20 cellular contexts compared by ENCODE assay signal in genomic region chr17:78058001-78058400, GRCh38.
DNase-seq lines count a peak whose midpoint lies in the region; ATAC-seq, FAIRE-seq and TF ChIP-seq lines count a peak whose summit lies in the region.
"Had no signal": no experiment of that assay in that cellular context is flagged by ENCODE, and none has a peak within 500 bp of the region (broad histone marks: within the 10 kb centered on the region; RNA-seq: fewer than 3 reads in every experiment).

No MANE protein-coding gene starts in this region.

- no peak overlapping the region for H2AFZ ChIP-seq in H9 (ENCODE audit: low read length)

- ATAC-seq in activated naive CD8-positive, alpha-beta T cell treated with anti-CD3 and anti-CD28 coated beads, Interleukin-2, amount 50 U/mL, for 24 hours: no peak
- ATAC-seq in left colon: peak; percentile 81
- ATAC-seq in effector memory CD8-positive, alpha-beta T cell (replicated peaks): no peak
- ATAC-seq: activated T-cell treated with anti-CD3 and anti-CD28 coated beads, Interleukin-2, amount 50 U/mL, for 4 hours; foreskin keratinocyte had no signal

- H3K4ac ChIP-seq in H9 (ENCODE audit: low read depth, low read length): no peak overlapping the region

- no peak overlapping the region for H3T11ph ChIP-seq in H9 (ENCODE audit: low read length)

- no peak overlapping the region for H4K5ac ChIP-seq in H9 (ENCODE audit: insufficient read length, low read depth, low read length)

- no peaks in the 10 kb centered on the region for H3K27me3 Mint-ChIP-seq in activated naive CD8-positive, alpha-beta T cell
- H3K27me3 Mint-ChIP-seq in activated naive CD8-positive, alpha-beta T cell treated with anti-CD3 and anti-CD28 coated beads, Interleukin-2, amount 50 U/mL, for 24 hours: no peaks in the 10 kb centered on the region
- no peaks in the 10 kb centered on the region for H3K27me3 Mint-ChIP-seq in effector memory CD8-positive, alpha-beta T cell
- no peaks in the 10 kb centered on the region for H3K27me3 Mint-ChIP-seq in H9 (ENCODE audit: low read depth)
- H3K27me3 Mint-ChIP-seq: activated naive CD8-positive, alpha-beta T cell treated with anti-CD3 and anti-CD28 coated beads for 36 hours had no signal

- no peak overlapping the region for H3K27ac ChIP-seq in small intestine (ENCODE audit: low read depth in 1 of 2, low read length in 1 of 2)
- H3K27ac ChIP-seq in H9 (ENCODE audit: insufficient read length, low read depth, low read length): no peak overlapping the region
- H3K27ac ChIP-seq: epithelial cell of prostate, foreskin keratinocyte, HL-60, RWPE1 had no signal

- H3K79me1 ChIP-seq in H9 (ENCODE audit: insufficient read depth, low read depth, low read length, poor library complexity, severe bottlenecking): no peaks in the 10 kb centered on the region

- H3K4me3 Mint-ChIP-seq in activated naive CD8-positive, alpha-beta T cell: no peak overlapping the region
- H3K4me3 Mint-ChIP-seq in activated naive CD8-positive, alpha-beta T cell treated with anti-CD3 and anti-CD28 coated beads, Interleukin-2, amount 50 U/mL, for 24 hours: no peak overlapping the region
- no peak overlapping the region for H3K4me3 Mint-ChIP-seq in effector memory CD8-positive, alpha-beta T cell
- no peak overlapping the region for H3K4me3 Mint-ChIP-seq in H9
- H3K4me3 Mint-ChIP-seq: activated naive CD8-positive, alpha-beta T cell treated with anti-CD3 and anti-CD28 coated beads for 36 hours; activated T-cell treated with anti-CD3 and anti-CD28 coated beads, Interleukin-2, amount 50 U/mL, for 4 hours; brain; mesothelial cell of epicardium had no signal

- H2AK5ac ChIP-seq in H9 (ENCODE audit: insufficient read length, low read length): no peak overlapping the region

- no peak overlapping the region for H4K91ac ChIP-seq in H9 (ENCODE audit: insufficient read length, low read depth, low read length)

- no peaks in the 10 kb centered on the region for H3K23me2 ChIP-seq in H9 (ENCODE audit: insufficient read length, low read depth, low read length, poor library complexity, severe bottlenecking)

- no peak for FAIRE-seq in small intestine (lab: Jason Lieb, UNC)
- FAIRE-seq: urothelium cell line had no signal

- no peaks in the 10 kb centered on the region for H3K9me3 ChIP-seq in small intestine (ENCODE audit: control insufficient read depth, low read depth)
- H3K9me3 ChIP-seq in H9 (ENCODE audit: control insufficient read depth, low read depth, low read length): no peaks in the 10 kb centered on the region

- H4K20me1 ChIP-seq in H9 (ENCODE audit: control insufficient read depth, insufficient read depth, insufficient read length): no peaks in the 10 kb centered on the region

- H3K56ac ChIP-seq in H9 (ENCODE audit: insufficient read length, low read depth, low read length): no peak overlapping the region

- H2BK15ac ChIP-seq in H9 (ENCODE audit: low read depth, low read length): no peak overlapping the region

- H3K18ac ChIP-seq in H9 (ENCODE audit: insufficient read length, low read depth, low read length): no peak overlapping the region

- peaks cover 0 to 2% of the 10 kb centered on the region in 2 donors for H3K36me3 ChIP-seq in small intestine (ENCODE audit: control insufficient read depth in 2 of 2, insufficient read depth in 2 of 2, low read length in 2 of 2)

- no peaks in the 10 kb centered on the region for H3K36me3 Mint-ChIP-seq in activated naive CD8-positive, alpha-beta T cell
- H3K36me3 Mint-ChIP-seq in activated naive CD8-positive, alpha-beta T cell treated with anti-CD3 and anti-CD28 coated beads, Interleukin-2, amount 50 U/mL, for 24 hours (ENCODE audit: low read depth): no peaks in the 10 kb centered on the region
- peaks cover 7% of the 10 kb centered on the region for H3K36me3 Mint-ChIP-seq in effector memory CD8-positive, alpha-beta T cell (ENCODE audit: insufficient read depth)
- H3K36me3 Mint-ChIP-seq in H9 (ENCODE audit: insufficient read depth in 1 of 3, low read depth in 3 of 3): peaks cover 8 to 15% (median 10%) of the 10 kb centered on the region in 3 experiments; a peak in 5 of 7 replicates

- H3K9me3 Mint-ChIP-seq in activated naive CD8-positive, alpha-beta T cell (ENCODE audit: low read depth): no peaks in the 10 kb centered on the region
- no peaks in the 10 kb centered on the region for H3K9me3 Mint-ChIP-seq in activated naive CD8-positive, alpha-beta T cell treated with anti-CD3 and anti-CD28 coated beads, Interleukin-2, amount 50 U/mL, for 24 hours
- no peaks in the 10 kb centered on the region for H3K9me3 Mint-ChIP-seq in effector memory CD8-positive, alpha-beta T cell
- H3K9me3 Mint-ChIP-seq in H9: no peaks in the 10 kb centered on the region
- H3K9me3 Mint-ChIP-seq: activated naive CD8-positive, alpha-beta T cell treated with anti-CD3 and anti-CD28 coated beads for 36 hours; activated T-cell treated with anti-CD3 and anti-CD28 coated beads, Interleukin-2, amount 50 U/mL, for 4 hours; brain; mesothelial cell of epicardium had no signal

- H3K27ac Mint-ChIP-seq in activated naive CD8-positive, alpha-beta T cell: peak overlapping the region; percentile 42
- no peak overlapping the region for H3K27ac Mint-ChIP-seq in activated naive CD8-positive, alpha-beta T cell treated with anti-CD3 and anti-CD28 coated beads, Interleukin-2, amount 50 U/mL, for 24 hours
- H3K27ac Mint-ChIP-seq in effector memory CD8-positive, alpha-beta T cell: peak overlapping the region in 1 of 2 donors; percentile 64
- H3K27ac Mint-ChIP-seq in H9: no peak overlapping the region
- H3K27ac Mint-ChIP-seq: activated naive CD8-positive, alpha-beta T cell treated with anti-CD3 and anti-CD28 coated beads for 36 hours; mesothelial cell of epicardium had no signal

- peaks cover 16% of the 10 kb centered on the region for H3K4me1 Mint-ChIP-seq in activated naive CD8-positive, alpha-beta T cell (ENCODE audit: low read depth)
- H3K4me1 Mint-ChIP-seq in activated naive CD8-positive, alpha-beta T cell treated with anti-CD3 and anti-CD28 coated beads, Interleukin-2, amount 50 U/mL, for 24 hours: peaks cover 11% of the 10 kb centered on the region
- peaks cover 11 to 18% of the 10 kb centered on the region in 2 donors for H3K4me1 Mint-ChIP-seq in effector memory CD8-positive, alpha-beta T cell (ENCODE audit: low read depth in 2 of 2)
- no peaks in the 10 kb centered on the region for H3K4me1 Mint-ChIP-seq in H9
- H3K4me1 Mint-ChIP-seq: mesothelial cell of epicardium had no signal

- H3K27me3 ChIP-seq in small intestine (ENCODE audit: control insufficient read depth in 2 of 2, insufficient read depth in 2 of 2, low read length in 2 of 2) (no peaks in the 10 kb centered on the region), H9 (ENCODE audit: insufficient read depth, low read length) (no peaks in the 10 kb centered on the region)
- H3K27me3 ChIP-seq: foreskin keratinocyte had no signal

- peaks cover 3 to 5% of the 10 kb centered on the region in 2 donors for H3K4me1 ChIP-seq in small intestine (ENCODE audit: control insufficient read depth in 2 of 2, insufficient read depth in 1 of 2, low read depth in 1 of 2, low read length in 1 of 2)
- no peaks in the 10 kb centered on the region for H3K4me1 ChIP-seq in H9 (ENCODE audit: insufficient read depth, low read length)
- H3K4me1 ChIP-seq: foreskin keratinocyte had no signal

- H3K23ac ChIP-seq in H9 (ENCODE audit: insufficient read length, low read depth, low read length): no peak overlapping the region

- H3K9ac ChIP-seq in H9 (ENCODE audit: extremely low read depth, insufficient read length, low read length): no peak overlapping the region

- no peak for DNase-seq in activated naive CD8-positive, alpha-beta T cell treated with anti-CD3 and anti-CD28 coated beads, Interleukin-2, amount 50 U/mL, for 24 hours
- DNase-seq in NCI-H2227 (lab: John Stamatoyannopoulos, UW; ENCODE audit: unreplicated experiment): peak; percentile 67
- DNase-seq in left colon: no peak
- peak; percentile 14 for DNase-seq in small intestine
- DNase-seq in activated CD4-positive, alpha-beta T cell treated with anti-CD3 and anti-CD28 coated beads for 48 hours: no peak
- DNase-seq in effector memory CD8-positive, alpha-beta T cell: no peak
- DNase-seq in H9: no peak
- DNase-seq: activated CD4-positive, alpha-beta T cell treated with anti-CD3 and anti-CD28 coated beads, Interleukin-2, amount 50 U/mL, for 4 hours; activated naive CD8-positive, alpha-beta T cell treated with anti-CD3 and anti-CD28 coated beads for 36 hours; activated T-cell treated with anti-CD3 and anti-CD28 coated beads, Interleukin-2, amount 50 U/mL, for 4 hours; foreskin keratinocyte; GOT3; NCI-H2171 treated with DMSO at 0.1 percent for 48 hours had no signal

- no peak overlapping the region for H3K4me2 ChIP-seq in H9 (ENCODE audit: insufficient read depth, insufficient read length, low read length)

- H2BK5ac ChIP-seq in H9 (ENCODE audit: insufficient read length, low read length): no peak overlapping the region

- no peak overlapping the region for H4K8ac ChIP-seq in H9 (replicated peaks; ENCODE audit: insufficient read length, low read depth, low read length)

- no peak overlapping the region for H3K4me3 ChIP-seq in small intestine (ENCODE audit: low read depth in 1 of 2, low read length in 2 of 2)

- H3K14ac ChIP-seq in H9 (ENCODE audit: insufficient read depth, low read length): no peak overlapping the region

- no peak overlapping the region for H2BK12ac ChIP-seq in H9 (ENCODE audit: insufficient read length, low read depth, low read length)

- intact Hi-C loops in left colon (cut with DNase I, micrococcal nuclease): no loop called here

- no peak overlapping the region for H2BK120ac ChIP-seq in H9 (ENCODE audit: low read depth, low read length, poor library complexity, severe bottlenecking)

- no peak for TF ChIP-seq CTCF in H9 (conservative IDR thresholded peaks at IDR 0.05)

- 48 to 73% (median 50%) methylated on average over 6 of the region's 6 CpGs for WGBS in small intestine, 3 donors
- WGBS in H9 (ENCODE audit: extremely low coverage, insufficient read length, low lambda C conversion rate): no CpG with 5 or more reads among the region's 6 CpGs

- H3K79me2 ChIP-seq in H9 (ENCODE audit: insufficient read depth, low read length): no peaks in the 10 kb centered on the region

- H2BK20ac ChIP-seq in H9 (ENCODE audit: low read depth, low read length, poor library complexity, severe bottlenecking): no peak overlapping the region

Comparison
In these comparisons a context has a peak if more than half of its experiments do, and no peak if none do; other contexts are left out.
1. DNase-seq: peak in NCI-H2227 (single experiment) and small intestine (single experiment); none in activated naive CD8-positive, alpha-beta T cell treated with anti-CD3 and anti-CD28 coated beads, Interleukin-2, amount 50 U/mL, for 24 hours (single experiment), left colon (0 of 2), activated CD4-positive, alpha-beta T cell treated with anti-CD3 and anti-CD28 coated beads for 48 hours (single experiment), effector memory CD8-positive, alpha-beta T cell (0 of 3) and H9 (single experiment).